13 cellular contexts compared by ENCODE assay signal in genomic region chr7:150603600-150603999, GRCh38. TPM values are rescaled to one million over a fixed set of nuclear protein-coding genes. Genes with fewer than 3 reads are reported as not detected.
DNase-seq lines count a peak whose midpoint lies in the region; ATAC-seq and TF ChIP-seq lines count a peak whose summit lies in the region.
"Not testable (repeated sequence)": the region's sequence is repeated elsewhere in the genome, so short reads cannot be mapped to it uniquely, and the experiment has no call there.
"Had no signal": no experiment of that assay in that cellular context is flagged by ENCODE, and none has a peak within 500 bp of the region (broad histone marks: within the 10 kb centered on the region; RNA-seq: fewer than 3 reads in every experiment).

No MANE protein-coding gene starts in this region.

- H3K4me2 ChIP-seq in parathyroid adenoma (ENCODE audit: low read length) = not testable (repeated sequence)

- 64 to 72% methylated on average over 2 of the region's 2 CpGs for WGBS in heart right ventricle, 2 donors

- peak overlapping the region; percentile 88 to 90 for H3K27ac Mint-ChIP-seq in T-cell
- H3K27ac Mint-ChIP-seq in activated CD4-positive, alpha-beta T cell treated with anti-CD3 and anti-CD28 coated beads, Interleukin-2, amount 10 ng/mL, durations not matched to agents 7 days and 5 days = peak overlapping the region; percentile 82
- H3K27ac Mint-ChIP-seq in activated T-cell treated with anti-CD3 and anti-CD28 coated beads, Interleukin-2, amount 50 U/mL, for 24 hours = peak overlapping the region; percentile 45
- peak overlapping the region; percentile 76 for H3K27ac Mint-ChIP-seq in activated naive CD4-positive, alpha-beta T cell treated with anti-CD3 and anti-CD28 coated beads, Interleukin-2, amount 50 U/mL, for 24 hours

- TF ChIP-seq CTCF in heart right ventricle (IDR thresholded peaks at IDR 0.05); parathyroid adenoma (IDR thresholded peaks at IDR 0.05): not testable (repeated sequence)

- DNase-seq in T-cell = peak in 5 of 34 experiments; percentile 9 to 28 (median 18)
- not testable (repeated sequence) for DNase-seq in activated CD4-positive, alpha-beta T cell treated with anti-CD3 and anti-CD28 coated beads, Interleukin-2, amount 10 ng/mL, durations not matched to agents 7 days and 5 days; activated T-cell treated with anti-CD3 and anti-CD28 coated beads, Interleukin-2, amount 50 U/mL, for 24 hours; heart right ventricle
- DNase-seq in central memory CD4-positive, alpha-beta T cell = peak; percentile 38

- peak overlapping the region in 8 of 10 donors; percentile 6 to 82 (median 62) for H3K27ac ChIP-seq in heart right ventricle
- H3K27ac ChIP-seq in parathyroid adenoma = peak overlapping the region; percentile 49

- not testable (repeated sequence) for H3K9ac ChIP-seq in parathyroid adenoma

- H3K4me3 Mint-ChIP-seq in T-cell = peak overlapping the region; percentile 14 to 40 (median 19)
- H3K4me3 Mint-ChIP-seq in activated CD4-positive, alpha-beta T cell treated with anti-CD3 and anti-CD28 coated beads, Interleukin-2, amount 10 ng/mL, durations not matched to agents 7 days and 5 days = peak overlapping the region; percentile 12
- not testable (repeated sequence) for H3K4me3 Mint-ChIP-seq in activated T-cell treated with anti-CD3 and anti-CD28 coated beads, Interleukin-2, amount 50 U/mL, for 24 hours
- peak overlapping the region; percentile 56 for H3K4me3 Mint-ChIP-seq in activated naive CD4-positive, alpha-beta T cell treated with anti-CD3 and anti-CD28 coated beads, Interleukin-2, amount 50 U/mL, for 24 hours

- not testable (repeated sequence) for H3K36me3 ChIP-seq in heart right ventricle; parathyroid adenoma (ENCODE audit: control insufficient read depth, insufficient read depth, low read length)

- POLR2A ChIA-PET in T-cell (lab: Charles Lee); activated CD4-positive, alpha-beta T cell treated with anti-CD3 and anti-CD28 coated beads, Interleukin-2, amount 10 ng/mL, durations not matched to agents 7 days and 5 days (lab: Charles Lee): not testable (repeated sequence)

- not testable (repeated sequence) for H3K4me3 ChIP-seq in heart right ventricle; parathyroid adenoma (ENCODE audit: low read depth, low read length)

- peaks cover 17% of the 10 kb centered on the region for H3K36me3 Mint-ChIP-seq in T-cell
- H3K36me3 Mint-ChIP-seq in activated CD4-positive, alpha-beta T cell treated with anti-CD3 and anti-CD28 coated beads, Interleukin-2, amount 10 ng/mL, durations not matched to agents 7 days and 5 days (ENCODE audit: low read depth) = peaks cover 72% of the 10 kb centered on the region
- peaks cover 20% of the 10 kb centered on the region for H3K36me3 Mint-ChIP-seq in activated T-cell treated with anti-CD3 and anti-CD28 coated beads, Interleukin-2, amount 50 U/mL, for 24 hours (ENCODE audit: low read depth)
- peaks cover 33% of the 10 kb centered on the region for H3K36me3 Mint-ChIP-seq in activated naive CD4-positive, alpha-beta T cell treated with anti-CD3 and anti-CD28 coated beads, Interleukin-2, amount 50 U/mL, for 24 hours

- H2AFZ ChIP-seq in parathyroid adenoma = not testable (repeated sequence)

- intact Hi-C loops in heart right ventricle (cut with DNase I) = not testable (repeated sequence)

- peaks cover 67 to 85% (median 83%) of the 10 kb centered on the region in 3 donors for H3K4me1 Mint-ChIP-seq in T-cell
- H3K4me1 Mint-ChIP-seq in activated CD4-positive, alpha-beta T cell treated with anti-CD3 and anti-CD28 coated beads, Interleukin-2, amount 10 ng/mL, durations not matched to agents 7 days and 5 days = peaks cover 57% of the 10 kb centered on the region
- H3K4me1 Mint-ChIP-seq in activated T-cell treated with anti-CD3 and anti-CD28 coated beads, Interleukin-2, amount 50 U/mL, for 24 hours (ENCODE audit: low read depth) = peaks cover 64% of the 10 kb centered on the region
- peaks cover 86% of the 10 kb centered on the region for H3K4me1 Mint-ChIP-seq in activated naive CD4-positive, alpha-beta T cell treated with anti-CD3 and anti-CD28 coated beads, Interleukin-2, amount 50 U/mL, for 24 hours

- H3K27me3 Mint-ChIP-seq in T-cell; activated CD4-positive, alpha-beta T cell treated with anti-CD3 and anti-CD28 coated beads, Interleukin-2, amount 10 ng/mL, durations not matched to agents 7 days and 5 days; activated T-cell treated with anti-CD3 and anti-CD28 coated beads, Interleukin-2, amount 50 U/mL, for 24 hours; activated naive CD4-positive, alpha-beta T cell treated with anti-CD3 and anti-CD28 coated beads, Interleukin-2, amount 50 U/mL, for 24 hours: not testable (repeated sequence)

- ATAC-seq in T-cell (replicated peaks in 1 of 4) = peak; percentile 90 to 98 (median 94)
- peak in 6 of 8 donors; percentile 33 to 97 (median 82) for ATAC-seq in heart right ventricle

- peaks cover 0 to 26% (median 8%) of the 10 kb centered on the region in 3 donors for H3K9me3 Mint-ChIP-seq in T-cell
- peaks cover 39% of the 10 kb centered on the region for H3K9me3 Mint-ChIP-seq in activated CD4-positive, alpha-beta T cell treated with anti-CD3 and anti-CD28 coated beads, Interleukin-2, amount 10 ng/mL, durations not matched to agents 7 days and 5 days
- peaks cover 13% of the 10 kb centered on the region for H3K9me3 Mint-ChIP-seq in activated T-cell treated with anti-CD3 and anti-CD28 coated beads, Interleukin-2, amount 50 U/mL, for 24 hours
- H3K9me3 Mint-ChIP-seq in activated naive CD4-positive, alpha-beta T cell treated with anti-CD3 and anti-CD28 coated beads, Interleukin-2, amount 50 U/mL, for 24 hours = not testable (repeated sequence)

- CTCF ChIA-PET in T-cell (lab: Charles Lee) = interaction anchor here in 1 of 2 donors (1.2 kb wide), 1 partner anchor 39 kb away, joined by 4 read pairs; no protein-coding TSS in a partner anchor
- CTCF ChIA-PET in activated CD4-positive, alpha-beta T cell treated with anti-CD3 and anti-CD28 coated beads, Interleukin-2, amount 10 ng/mL, durations not matched to agents 7 days and 5 days (lab: Charles Lee) = not testable (repeated sequence)

- H3K4me1 ChIP-seq in heart right ventricle = peaks cover 0 to 19% (median 0%) of the 10 kb centered on the region in 9 donors
- not testable (repeated sequence) for H3K4me1 ChIP-seq in parathyroid adenoma

- not testable (repeated sequence) for H3K27me3 ChIP-seq in heart right ventricle; parathyroid adenoma (ENCODE audit: control insufficient read depth, insufficient read depth, low read length)

- H3K9me3 ChIP-seq in heart right ventricle = peaks cover 0 to 18% (median 0%) of the 10 kb centered on the region in 11 donors
- not testable (repeated sequence) for H3K9me3 ChIP-seq in parathyroid adenoma (ENCODE audit: control insufficient read depth, low read length)

- not testable (repeated sequence) for H3K79me2 ChIP-seq in parathyroid adenoma

RNA-seq across cellular contexts. Expression of gene GIMAP6, which starts 28.6 kb away (rescaled TPM):
- total RNA-seq in T-cell = 100 to 1,000 TPM in 3 of 5 donors, 10 to 100 TPM in 2; 55.0 to 168 (median 150) TPM
- 100 to 1,000 TPM; 105 to 109 TPM for total RNA-seq in activated CD4-positive, alpha-beta T cell treated with anti-CD3 and anti-CD28 coated beads, Interleukin-2, amount 10 ng/mL, durations not matched to agents 7 days and 5 days
- 10 to 100 TPM; 13.7 to 42.9 (median 25.5) TPM for total RNA-seq in heart right ventricle
- polyA plus RNA-seq in heart right ventricle = 10 to 100 TPM; 20.2 to 24.3 TPM
- total RNA-seq: Calu3, GM23338, H9, HT-29, PC-3 had no signal
- polyA plus RNA-seq: A549, GM23338 had no signal

RNA-seq across cellular contexts. Expression of gene GIMAP4, which starts 36.4 kb away (rescaled TPM):
- total RNA-seq in T-cell (100 to 1,000 TPM; 121 to 341 (median 306) TPM), heart right ventricle (10 to 100 TPM; 19.7 to 68.6 (median 31.0) TPM)
- total RNA-seq in activated CD4-positive, alpha-beta T cell treated with anti-CD3 and anti-CD28 coated beads, Interleukin-2, amount 10 ng/mL, durations not matched to agents 7 days and 5 days = 100 to 1,000 TPM; 311 to 335 TPM
- 10 to 100 TPM; 39.0 to 50.8 TPM for polyA plus RNA-seq in heart right ventricle
- total RNA-seq: Calu3, GM23338, H9, HT-29, PC-3 had no signal
- polyA plus RNA-seq: A549, GM23338 had no signal
